8 cellular contexts compared by ENCODE assay signal in genomic region chr9:89179920-89180667, GRCh38. TPM values are rescaled to one million over a fixed set of nuclear protein-coding genes. Genes with fewer than 3 reads are reported as not detected.
DNase-seq lines count a peak whose midpoint lies in the region; ATAC-seq and TF ChIP-seq lines count a peak whose summit lies in the region.

No MANE protein-coding gene starts in this region.

- no peaks in the 10 kb centered on the region for H3K36me3 ChIP-seq in BLaER1 treated with 17β-estradiol and CSF1 and Interleukin-3, amounts not matched to agents 10 nM and 100 nM
- H3K36me3 ChIP-seq in esophagus muscularis mucosa: no peaks in the 10 kb centered on the region
- no peaks in the 10 kb centered on the region for H3K36me3 ChIP-seq in mesodermal cell (ENCODE audit: control insufficient read depth, insufficient read depth, low read length)

- TF ChIP-seq EP300 in esophagus muscularis mucosa (IDR thresholded peaks at IDR 0.05): no peak

- peak overlapping the region; percentile 49 to 72 (median 69) for H3K9ac ChIP-seq in BLaER1 treated with 17β-estradiol and CSF1 and Interleukin-3, amounts not matched to agents 10 nM and 100 nM

- peak overlapping the region in 10 of 11 experiments; percentile 53 to 80 (median 74); a peak in 21 of 22 replicates for H3K27ac ChIP-seq in BLaER1 treated with 17β-estradiol and CSF1 and Interleukin-3, amounts not matched to agents 10 nM and 100 nM
- H3K27ac ChIP-seq in esophagus muscularis mucosa (replicated peaks in 1 of 4) (peak overlapping the region; percentile 41 to 73 (median 61)), mesodermal cell (ENCODE audit: low read depth, low read length, severe bottlenecking) (peak overlapping the region; percentile 95)

- H3K27me3 ChIP-seq in BLaER1 treated with 17β-estradiol and CSF1 and Interleukin-3, amounts not matched to agents 10 nM and 100 nM: peaks cover 4 to 16% (median 12%) of the 10 kb centered on the region in 11 experiments; a peak in 18 of 22 replicates
- H3K27me3 ChIP-seq in esophagus muscularis mucosa: peaks cover 0 to 50% (median 23%) of the 10 kb centered on the region in 4 donors

- TF ChIP-seq CTCF in esophagus muscularis mucosa (IDR thresholded peaks at IDR 0.05): no peak

- ATAC-seq in HG02981 (IDR thresholded peaks at IDR 0.05; ENCODE audit: unreplicated experiment): peak; percentile 51
- ATAC-seq in HG03039 (IDR thresholded peaks at IDR 0.05; ENCODE audit: unreplicated experiment): no peak

- peaks cover 16 to 35% (median 25%) of the 10 kb centered on the region in 10 experiments for H3K4me1 ChIP-seq in BLaER1 treated with 17β-estradiol and CSF1 and Interleukin-3, amounts not matched to agents 10 nM and 100 nM
- peaks cover 25 to 48% (median 42%) of the 10 kb centered on the region in 4 donors for H3K4me1 ChIP-seq in esophagus muscularis mucosa
- H3K4me1 ChIP-seq in mesodermal cell (ENCODE audit: control insufficient read depth, insufficient read depth, low read length, poor library complexity, severe bottlenecking): peaks cover 17% of the 10 kb centered on the region

- WGBS in esophagus muscularis mucosa: 0% methylated on average over 33 of the region's 33 CpGs
- 3 to 5% methylated on average over 21 to 25 of the region's 33 CpGs for WGBS in mesodermal cell (ENCODE audit: insufficient coverage in 2 of 2), 2 experiments

- peak; percentile 55 to 75 for DNase-seq in NCI-H526 (lab: John Stamatoyannopoulos, UW)
- peak; percentile 81 for DNase-seq in activated CD8-positive, alpha-beta memory T cell treated with anti-CD3 and anti-CD28 coated beads, Interleukin-2, amount 50 U/mL, for 48 hours
- peak; percentile 96 for DNase-seq in esophagus muscularis mucosa (ENCODE audit: extremely low spot score)
- DNase-seq in stimulated activated CD8-positive, alpha-beta memory T cell treated with anti-CD3 and anti-CD28 coated beads, Interleukin-4, amount 100 ng/mL, for 24 hours (ENCODE audit: low read depth): peak; percentile 30

- H3K9me3 ChIP-seq in BLaER1 treated with 17β-estradiol and CSF1 and Interleukin-3, amounts not matched to agents 10 nM and 100 nM (replicated peaks in 1 of 11): no peaks in the 10 kb centered on the region
- no peaks in the 10 kb centered on the region for H3K9me3 ChIP-seq in esophagus muscularis mucosa
- H3K9me3 ChIP-seq in mesodermal cell (ENCODE audit: control insufficient read depth, low read length): no peaks in the 10 kb centered on the region

- TF ChIP-seq POLR2A in esophagus muscularis mucosa (IDR thresholded peaks at IDR 0.05; ENCODE audit: low read depth): no peak

- peak overlapping the region; percentile 41 to 64 (median 49) for H3K4me3 ChIP-seq in BLaER1 treated with 17β-estradiol and CSF1 and Interleukin-3, amounts not matched to agents 10 nM and 100 nM
- H3K4me3 ChIP-seq in esophagus muscularis mucosa (peak overlapping the region; percentile 39 to 51 (median 46)), mesodermal cell (ENCODE audit: extremely low read depth, insufficient read depth, low read length, poor library complexity, severe bottlenecking) (peak overlapping the region; percentile 28)

- intact Hi-C loops in esophagus muscularis mucosa (cut with DNase I): loop anchor here (5.0 to 10.0 kb wide), 3 partner anchors 38 to 125 kb away; no protein-coding TSS in a partner anchor

- H4K20me1 ChIP-seq in BLaER1 treated with 17β-estradiol and CSF1 and Interleukin-3, amounts not matched to agents 10 nM and 100 nM: no peaks in the 10 kb centered on the region

- peak overlapping the region; percentile 63 to 87 (median 82) for H3K4me2 ChIP-seq in BLaER1 treated with 17β-estradiol and CSF1 and Interleukin-3, amounts not matched to agents 10 nM and 100 nM

RNA-seq across cellular contexts. Expression of gene SHC3, which starts 1.5 kb away (rescaled TPM):
- total RNA-seq in esophagus muscularis mucosa: 1 to 10 TPM; 2.2 to 4.0 (median 3.1) TPM
- 3.8 TPM for polyA plus RNA-seq in mesodermal cell (2013, experiment 1 of 2)
- 2.2 TPM for polyA plus RNA-seq in mesodermal cell (2013, experiment 2 of 2)

Comparison
In these comparisons a context has a peak if more than half of its experiments do, and no peak if none do; other contexts are left out.
1. DNase-seq: peak in every context shown above with its lines; median percentile 96 in esophagus muscularis mucosa; 81 in activated CD8-positive, alpha-beta memory T cell treated with anti-CD3 and anti-CD28 coated beads, Interleukin-2, amount 50 U/mL, for 48 hours; 65 in NCI-H526; 30 in stimulated activated CD8-positive, alpha-beta memory T cell treated with anti-CD3 and anti-CD28 coated beads, Interleukin-4, amount 100 ng/mL, for 24 hours.